ENCODE assay signal across 8 cellular contexts in genomic region chr22:17171016-17171312, GRCh38. TPM values are rescaled to one million over a fixed set of nuclear protein-coding genes. Genes with fewer than 3 reads are reported as not detected.
DNase-seq lines count a peak whose midpoint lies in the region; ATAC-seq and TF ChIP-seq lines count a peak whose summit lies in the region.

No MANE protein-coding gene starts in this region.

- H3K9ac ChIP-seq in mucosa of rectum (ENCODE audit: low read depth in 1 of 2, low read length in 2 of 2): peak overlapping the region; percentile 61 to 97

- no peaks in the 10 kb centered on the region for H3K9me3 ChIP-seq in mucosa of rectum (ENCODE audit: control insufficient read depth in 2 of 2, low read length in 2 of 2)

- H3K27me3 ChIP-seq in mucosa of rectum (ENCODE audit: control insufficient read depth in 2 of 2, insufficient read depth in 2 of 2, low read length in 2 of 2): no peaks in the 10 kb centered on the region

- peaks cover 2 to 4% (median 4%) of the 10 kb centered on the region in 3 donors for H3K4me1 Mint-ChIP-seq in IgD-negative memory B cell

- no peaks in the 10 kb centered on the region for H3K9me3 Mint-ChIP-seq in IgD-negative memory B cell

- H3K27ac ChIP-seq in caudate nucleus (ENCODE audit: low read depth, low read length): peak overlapping the region; percentile 92
- peak overlapping the region; percentile 87 to 96 for H3K27ac ChIP-seq in mucosa of rectum (ENCODE audit: low read depth in 2 of 2, low read length in 2 of 2)

- no peaks in the 10 kb centered on the region for H3K36me3 ChIP-seq in mucosa of rectum (ENCODE audit: control insufficient read depth in 2 of 2, insufficient read depth in 2 of 2, low read length in 2 of 2)

- peaks cover 2% of the 10 kb centered on the region for H3K27me3 Mint-ChIP-seq in IgD-negative memory B cell

- H3K36me3 Mint-ChIP-seq in IgD-negative memory B cell: no peaks in the 10 kb centered on the region

- H3K4me3 ChIP-seq in AG09309 (ENCODE audit: control insufficient read depth, low read depth, low read length) (peak overlapping the region; percentile 63), mucosa of rectum (ENCODE audit: low read length in 2 of 2) (peak overlapping the region; percentile 81 to 84)

- H3K4me3 Mint-ChIP-seq in IgD-negative memory B cell: peak overlapping the region; percentile 81 to 91 (median 88)

- peak overlapping the region in 2 of 3 donors; percentile 73 to 80 for H3K27ac Mint-ChIP-seq in IgD-negative memory B cell

- H3K4me1 ChIP-seq in mucosa of rectum (ENCODE audit: control insufficient read depth in 2 of 2, insufficient read depth in 2 of 2, low read length in 2 of 2): peaks cover 3 to 4% of the 10 kb centered on the region in 2 donors

- DNase-seq in AG09309 (ENCODE audit: low read depth) (no peak), caudate nucleus (lab: John Stamatoyannopoulos, UW) (no peak), NCI-H1417 treated with DMSO at 0.1 percent for 48 hours (lab: John Stamatoyannopoulos, UW) (no peak), HuH-7.5 (ENCODE audit: low spot score) (no peak)

- peak; percentile 23 for TF ChIP-seq CTCF in AG09309 (IDR thresholded peaks at IDR 0.05; ENCODE audit: control insufficient read depth, insufficient read depth, low read depth, low read length, missing control alignments)

- ATAC-seq in GM19351 (IDR thresholded peaks at IDR 0.05; ENCODE audit: unreplicated experiment) (no peak), HG02885 (IDR thresholded peaks at IDR 0.05; ENCODE audit: poor library complexity, unreplicated experiment) (no peak)

RNA-seq across cellular contexts. Expression of gene HDHD5, which starts 11.9 kb away (rescaled TPM):
- 49.4 TPM for polyA plus RNA-seq in IgD-negative memory B cell

RNA-seq across cellular contexts. Expression of gene ADA2, which starts 48.3 kb away (rescaled TPM):
- 59.9 TPM for polyA plus RNA-seq in IgD-negative memory B cell

RNA-seq across cellular contexts. Expression of gene TMEM121B, which starts 49.8 kb away (rescaled TPM):
- polyA plus RNA-seq in IgD-negative memory B cell: not detected
